Comparison of ENCODE assay signal across 8 cellular contexts in the genomic region with DNA sequence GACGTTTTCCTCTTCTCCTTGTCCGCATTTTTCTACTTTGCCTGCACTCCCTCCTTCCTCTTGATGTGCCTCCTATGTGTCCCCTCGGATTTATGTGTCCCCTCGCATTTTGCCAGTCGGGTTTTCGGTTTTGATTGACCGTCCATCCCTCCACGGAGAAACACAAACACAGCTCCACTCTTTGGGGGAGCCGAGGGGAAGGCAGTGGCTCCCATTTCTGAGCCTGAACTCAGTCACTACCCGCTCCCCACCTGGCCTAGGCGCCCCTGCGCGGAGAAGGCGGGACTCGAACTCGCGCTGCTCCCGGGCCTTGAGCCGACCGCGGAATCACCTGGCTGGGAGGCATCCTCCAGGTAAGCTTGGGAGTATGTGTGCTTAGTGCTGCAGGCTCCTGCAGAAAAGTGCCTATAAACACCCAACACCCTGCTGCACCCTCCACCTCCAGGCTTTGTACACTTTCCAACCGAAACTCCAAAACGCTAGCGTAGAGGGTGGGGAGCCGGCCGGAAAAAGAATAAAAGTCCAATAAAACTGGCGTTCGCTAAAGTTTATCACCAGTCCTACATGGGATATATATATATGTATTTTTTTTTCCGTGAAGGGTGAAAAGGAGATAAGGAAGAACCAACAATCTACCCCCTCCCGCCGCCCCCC. TPM values are rescaled to one million over a fixed set of nuclear protein-coding genes. Genes with fewer than 3 reads are reported as not detected.
DNase-seq lines count a peak whose midpoint lies in the region; ATAC-seq and TF ChIP-seq lines count a peak whose summit lies in the region.

No MANE protein-coding gene starts in this region.

- H3K4me2 ChIP-seq in OCI-LY3 (ENCODE audit: low read length) (peak overlapping the region; percentile 92), osteoblast (ENCODE audit: insufficient read depth, low read length) (no peak overlapping the region)

- H3K79me2 ChIP-seq in OCI-LY3 (ENCODE audit: low read length) (peaks cover 42% of the 10 kb centered on the region), osteoblast (ENCODE audit: insufficient read depth, low read length) (no peaks in the 10 kb centered on the region)

- H3K4me3 ChIP-seq in OCI-LY3 (ENCODE audit: low read length): peak overlapping the region; percentile 77
- peak overlapping the region; percentile 64 to 79 for H3K4me3 ChIP-seq in stomach smooth muscle (ENCODE audit: low read length in 2 of 2)
- H3K4me3 ChIP-seq in osteoblast (ENCODE audit: insufficient read depth, low read length): no peak overlapping the region

- H3K27me3 ChIP-seq in OCI-LY3 (ENCODE audit: low read depth, low read length): peaks cover 3% of the 10 kb centered on the region; the same call in 1 of the 2 replicates
- H3K27me3 ChIP-seq in stomach smooth muscle (ENCODE audit: control insufficient read depth in 1 of 2, insufficient read depth in 2 of 2, low read length in 2 of 2): no peaks in the 10 kb centered on the region
- H3K27me3 ChIP-seq in osteoblast (ENCODE audit: insufficient read depth, low read length): peaks cover 97% of the 10 kb centered on the region

- H3K27ac Mint-ChIP-seq in activated naive CD8-positive, alpha-beta T cell: peak overlapping the region; percentile 100
- H3K27ac Mint-ChIP-seq in memory B cell: peak overlapping the region; percentile 100

- H3K4me1 ChIP-seq in OCI-LY3 (ENCODE audit: low read length): peaks cover 28% of the 10 kb centered on the region
- H3K4me1 ChIP-seq in stomach smooth muscle (ENCODE audit: control insufficient read depth, insufficient read depth, low read length): peaks cover 41% of the 10 kb centered on the region
- no peaks in the 10 kb centered on the region for H3K4me1 ChIP-seq in osteoblast (ENCODE audit: insufficient read depth, low read length)

- peak overlapping the region; percentile 98 for H3K4me3 Mint-ChIP-seq in activated naive CD8-positive, alpha-beta T cell
- H3K4me3 Mint-ChIP-seq in memory B cell: peak overlapping the region; percentile 100

- H3K9me3 ChIP-seq in OCI-LY3 (ENCODE audit: insufficient read depth, low read length): no peaks in the 10 kb centered on the region
- H3K9me3 ChIP-seq in stomach smooth muscle (ENCODE audit: control insufficient read depth in 2 of 2, low read length in 2 of 2): no peaks in the 10 kb centered on the region
- no peaks in the 10 kb centered on the region for H3K9me3 ChIP-seq in osteoblast (ENCODE audit: low read depth, low read length)

- peak overlapping the region; percentile 86 for H3K27ac ChIP-seq in OCI-LY3 (ENCODE audit: low read length)
- H3K27ac ChIP-seq in stomach smooth muscle (ENCODE audit: low read length): peak overlapping the region; percentile 75
- no peak overlapping the region for H3K27ac ChIP-seq in osteoblast (ENCODE audit: low read depth, low read length)

- peak overlapping the region; percentile 95 for H3K9ac ChIP-seq in OCI-LY3 (ENCODE audit: low read length)
- H3K9ac ChIP-seq in stomach smooth muscle (ENCODE audit: low read length in 2 of 2): peak overlapping the region; percentile 60 to 81

- peaks cover 29% of the 10 kb centered on the region for H3K4me1 Mint-ChIP-seq in activated naive CD8-positive, alpha-beta T cell (ENCODE audit: low read depth)
- peaks cover 31% of the 10 kb centered on the region for H3K4me1 Mint-ChIP-seq in memory B cell

- H4K20me1 ChIP-seq in OCI-LY3 (ENCODE audit: insufficient read depth, low read length): no peaks in the 10 kb centered on the region
- no peaks in the 10 kb centered on the region for H4K20me1 ChIP-seq in osteoblast (ENCODE audit: insufficient read depth, low read length)

- H3K36me3 ChIP-seq in OCI-LY3 (replicated peaks; ENCODE audit: low read depth, low read length) (peaks cover 15% of the 10 kb centered on the region), stomach smooth muscle (ENCODE audit: control insufficient read depth in 2 of 2, insufficient read depth in 2 of 2, low read length in 2 of 2) (no peaks in the 10 kb centered on the region), osteoblast (ENCODE audit: insufficient read depth, low read length) (no peaks in the 10 kb centered on the region)

- no peaks in the 10 kb centered on the region for H3K9me3 Mint-ChIP-seq in activated naive CD8-positive, alpha-beta T cell (ENCODE audit: low read depth)
- H3K9me3 Mint-ChIP-seq in memory B cell: no peaks in the 10 kb centered on the region

- no peak overlapping the region for H2AFZ ChIP-seq in OCI-LY3 (ENCODE audit: low read depth, low read length)
- no peak overlapping the region for H2AFZ ChIP-seq in osteoblast (ENCODE audit: low read length)

- DNase-seq in memory B cell (ENCODE audit: low spot score in 2 of 2): peak in 1 of 2 donors; percentile 39
- no peak for DNase-seq in AML-193 (lab: John Stamatoyannopoulos, UW)
- no peak for DNase-seq in HCEC 1CT
- DNase-seq in osteoblast (ENCODE audit: insufficient read length, low spot score, missing footprints): no peak

- H3K27me3 Mint-ChIP-seq in activated naive CD8-positive, alpha-beta T cell: no peaks in the 10 kb centered on the region
- no peaks in the 10 kb centered on the region for H3K27me3 Mint-ChIP-seq in memory B cell

- H3K36me3 Mint-ChIP-seq in activated naive CD8-positive, alpha-beta T cell: no peaks in the 10 kb centered on the region
- H3K36me3 Mint-ChIP-seq in memory B cell: no peaks in the 10 kb centered on the region

- ATAC-seq in memory B cell (ENCODE audit: low read depth) (no peak), HG03354 (IDR thresholded peaks at IDR 0.05; ENCODE audit: poor library complexity, severe bottlenecking, unreplicated experiment) (no peak)

- TF ChIP-seq CTCF in OCI-LY3 (IDR thresholded peaks at IDR 0.05; ENCODE audit: low read depth, low read length): no peak
- TF ChIP-seq CTCF in osteoblast (IDR thresholded peaks at IDR 0.05; ENCODE audit: extremely low read depth, low read depth, low read length): no peak

RNA-seq across cellular contexts. Expression of gene CCND2, which starts 3.4 kb away (rescaled TPM):
- total RNA-seq in osteoblast: 1.5 and 2.5 TPM in 2 replicates

RNA-seq across cellular contexts. Expression of gene TIGAR, which starts 50.9 kb away (rescaled TPM):
- 11.2 and 11.6 TPM in 2 replicates for total RNA-seq in osteoblast
